In genomic region chr6:143052282-143052681, GRCh38 we compare ENCODE assay signal across 22 cellular contexts.
"Had no signal": no experiment of that assay in that cellular context is flagged by ENCODE, and none has a peak within 500 bp of the region (broad histone marks: within the 10 kb centered on the region; RNA-seq: fewer than 3 reads in every experiment).

No MANE protein-coding gene starts in this region.

- DNase-seq: dermis blood vessel endothelial cell; dorsolateral prefrontal cortex; effector CD4-positive, alpha-beta T cell; effector memory CD4-positive, alpha-beta T cell; foreskin keratinocyte; heart left ventricle; left cardiac atrium; left lung; left ventricle myocardium superior; lower lobe of right lung; mesenchymal stem cell; mucosa of descending colon; naive B cell had no signal

- H3K4me2 ChIP-seq: hepatocyte had no signal

- H3K9me3 ChIP-seq: esophagus muscularis mucosa, gastroesophageal sphincter, lower lobe of right lung, mucosa of descending colon had no signal

- H3K27me3 ChIP-seq: dorsolateral prefrontal cortex, esophagus muscularis mucosa, foreskin keratinocyte, gastroesophageal sphincter, heart left ventricle, hepatocyte, left lung had no signal

- H3K4me3 ChIP-seq: coronary artery, dorsolateral prefrontal cortex, esophagus muscularis mucosa, gastroesophageal sphincter, heart left ventricle, hepatocyte, left lung, lower lobe of right lung, mucosa of descending colon had no signal

- H3K36me3 ChIP-seq: esophagus muscularis mucosa, gastroesophageal sphincter, heart left ventricle, left lung, lower lobe of right lung had no signal

- FAIRE-seq: colon, endothelial cell of umbilical vein, frontal cortex, islet of Langerhans, keratinocyte had no signal

- H3K79me2 ChIP-seq: hepatocyte had no signal

- H3K4me1 ChIP-seq: foreskin keratinocyte, heart left ventricle, left lung, lower lobe of right lung had no signal

- ATAC-seq: foreskin keratinocyte, gastroesophageal sphincter, heart left ventricle, left cardiac atrium, left lung, left ventricle myocardium superior, lower lobe of right lung, mucosa of descending colon had no signal

- H2AFZ ChIP-seq: hepatocyte had no signal

- H3K27ac ChIP-seq: coronary artery, dorsolateral prefrontal cortex, foreskin keratinocyte, heart left ventricle, hepatocyte, left lung, lower lobe of right lung had no signal
